11 cellular contexts compared by ENCODE assay signal in the genomic region with DNA sequence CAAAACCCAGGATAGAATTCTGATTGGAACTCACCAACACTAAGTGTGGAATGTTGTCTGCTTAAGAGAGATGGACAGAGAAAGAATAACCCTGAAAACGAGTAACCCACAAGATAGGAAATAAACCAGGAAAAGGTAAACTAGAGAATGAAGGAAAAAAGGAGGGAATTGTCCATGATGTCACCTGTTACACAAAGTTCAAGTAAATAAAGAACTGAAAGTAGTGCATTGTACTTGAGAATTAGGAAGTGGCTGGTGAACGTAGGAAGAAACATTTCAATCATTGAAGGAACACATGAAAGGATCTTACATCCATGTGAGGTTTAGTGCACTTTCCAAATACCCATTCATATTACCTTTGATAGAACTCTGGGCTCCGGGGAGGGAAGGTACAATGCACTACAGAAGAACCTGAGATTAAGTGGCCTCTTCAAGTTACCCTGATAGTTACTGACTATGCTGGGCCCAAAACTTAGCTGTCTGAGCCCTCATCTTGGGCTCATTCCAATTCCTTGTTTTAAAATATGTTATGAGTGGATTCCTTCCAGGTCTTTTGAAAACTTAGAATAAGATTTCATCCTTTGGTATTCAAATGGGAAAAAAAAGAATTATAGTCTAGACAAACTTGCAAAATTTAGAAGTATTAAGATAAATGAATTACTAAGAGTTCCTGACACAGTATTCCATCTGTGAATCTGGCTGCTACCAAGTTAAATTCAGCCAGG. TPM values are rescaled to one million over a fixed set of nuclear protein-coding genes. Genes with fewer than 3 reads are reported as not detected.
DNase-seq lines count a peak whose midpoint lies in the region; ATAC-seq and TF ChIP-seq lines count a peak whose summit lies in the region.
"Had no signal": no experiment of that assay in that cellular context is flagged by ENCODE, and none has a peak within 500 bp of the region (broad histone marks: within the 10 kb centered on the region; RNA-seq: fewer than 3 reads in every experiment).

No MANE protein-coding gene starts in this region.

- H3K4me1 Mint-ChIP-seq in activated CD4-positive, alpha-beta memory T cell treated with anti-CD3 and anti-CD28 coated beads, Interleukin-2, amount 10 ng/mL, durations not matched to agents 7 days and 5 days = peaks cover 27% of the 10 kb centered on the region
- peaks cover 28% of the 10 kb centered on the region for H3K4me1 Mint-ChIP-seq in activated CD4-positive, alpha-beta memory T cell treated with anti-CD3 and anti-CD28 coated beads for 36 hours (ENCODE audit: low read depth)
- peaks cover 16% of the 10 kb centered on the region for H3K4me1 Mint-ChIP-seq in activated naive CD8-positive, alpha-beta T cell treated with anti-CD3 and anti-CD28 coated beads, Interleukin-2, amount 10 ng/mL, durations not matched to agents 7 days and 5 days

- H3K27me3 Mint-ChIP-seq in activated CD4-positive, alpha-beta memory T cell treated with anti-CD3 and anti-CD28 coated beads, Interleukin-2, amount 10 ng/mL, durations not matched to agents 7 days and 5 days = peaks cover 24% of the 10 kb centered on the region
- no peaks in the 10 kb centered on the region for H3K27me3 Mint-ChIP-seq in activated CD4-positive, alpha-beta memory T cell treated with anti-CD3 and anti-CD28 coated beads for 36 hours
- peaks cover 6% of the 10 kb centered on the region for H3K27me3 Mint-ChIP-seq in activated naive CD8-positive, alpha-beta T cell treated with anti-CD3 and anti-CD28 coated beads, Interleukin-2, amount 10 ng/mL, durations not matched to agents 7 days and 5 days

- no peak for TF ChIP-seq POLR2A in testis (IDR thresholded peaks at IDR 0.05)

- no peak for ATAC-seq in activated naive CD8-positive, alpha-beta T cell treated with anti-CD3 and anti-CD28 coated beads, Interleukin-2, amount 10 ng/mL, durations not matched to agents 7 days and 5 days (ENCODE audit: low read depth)
- no peak for ATAC-seq in HG03571 (IDR thresholded peaks at IDR 0.05; ENCODE audit: unreplicated experiment)

- no peak overlapping the region for H3K27ac Mint-ChIP-seq in activated CD4-positive, alpha-beta memory T cell treated with anti-CD3 and anti-CD28 coated beads, Interleukin-2, amount 10 ng/mL, durations not matched to agents 7 days and 5 days
- H3K27ac Mint-ChIP-seq in activated CD4-positive, alpha-beta memory T cell treated with anti-CD3 and anti-CD28 coated beads for 36 hours = no peak overlapping the region
- H3K27ac Mint-ChIP-seq in activated naive CD8-positive, alpha-beta T cell treated with anti-CD3 and anti-CD28 coated beads, Interleukin-2, amount 10 ng/mL, durations not matched to agents 7 days and 5 days = no peak overlapping the region

- POLR2A ChIA-PET in activated CD4-positive, alpha-beta memory T cell treated with anti-CD3 and anti-CD28 coated beads, Interleukin-2, amount 10 ng/mL, durations not matched to agents 7 days and 5 days (lab: Charles Lee) = interaction anchor here (0.8 to 2.4 kb wide), 5 partner anchors 24 to 305 kb away, joined by 4 to 38 read pairs (median 6); a partner anchor contains a TSS
- POLR2A ChIA-PET in activated CD4-positive, alpha-beta memory T cell treated with anti-CD3 and anti-CD28 coated beads for 36 hours (lab: Charles Lee) = interaction anchor here (0.8 kb wide), 1 partner anchor 299 kb away, joined by 3 read pairs; no protein-coding TSS in a partner anchor
- POLR2A ChIA-PET in activated naive CD8-positive, alpha-beta T cell treated with anti-CD3 and anti-CD28 coated beads, Interleukin-2, amount 10 ng/mL, durations not matched to agents 7 days and 5 days (lab: Charles Lee) = interaction anchor here (0.7 to 1.5 kb wide), 3 partner anchors 250 to 302 kb away, joined by 3 to 16 read pairs (median 4); a partner anchor contains a TSS

- DNase-seq in activated CD4-positive, alpha-beta memory T cell treated with anti-CD3 and anti-CD28 coated beads, Interleukin-2, amount 10 ng/mL, durations not matched to agents 7 days and 5 days = no peak
- DNase-seq in activated CD4-positive, alpha-beta memory T cell treated with anti-CD3 and anti-CD28 coated beads for 36 hours = no peak
- no peak for DNase-seq in activated naive CD8-positive, alpha-beta T cell treated with anti-CD3 and anti-CD28 coated beads, Interleukin-2, amount 10 ng/mL, durations not matched to agents 7 days and 5 days
- DNase-seq in testis (no peak), glomerular visceral epithelial cell (ENCODE audit: extremely low spot score) (no peak), SW 1271 (lab: John Stamatoyannopoulos, UW) (no peak)
- DNase-seq: stimulated activated CD4-positive, alpha-beta T cell treated with anti-CD3 and anti-CD28 coated beads, Interleukin-2, amount 100 ng/mL, for 48 hours had no signal

- H3K36me3 ChIP-seq in liver (ENCODE audit: control insufficient read depth in 4 of 4, insufficient read depth in 3 of 4, low read depth in 1 of 4, low read length in 3 of 4) (no peaks in the 10 kb centered on the region), testis (ENCODE audit: low read depth, missing control alignments) (no peaks in the 10 kb centered on the region)

- intact Hi-C loops in activated CD4-positive, alpha-beta memory T cell treated with anti-CD3 and anti-CD28 coated beads for 36 hours (cut with micrococcal nuclease) = loop anchor here (1.0 kb wide), 2 partner anchors 19 to 300 kb away; a partner anchor contains a TSS
- intact Hi-C loops in testis (cut with DNase I; ENCODE audit: low total_unique reads) = no loop called here

- H3K9ac ChIP-seq in liver (ENCODE audit: low read depth in 1 of 2, low read length in 2 of 2) = peak overlapping the region in 1 of 2 donors; percentile 65

- peak overlapping the region; percentile 63 to 81 for H3K27ac ChIP-seq in liver (ENCODE audit: low read depth in 1 of 2, low read length in 2 of 2)
- peak overlapping the region; percentile 64 to 75 for H3K27ac ChIP-seq in testis

- peaks cover 0 to 23% (median 15%) of the 10 kb centered on the region in 4 donors for H3K4me1 ChIP-seq in liver (ENCODE audit: control insufficient read depth in 4 of 4, insufficient read depth in 4 of 4, low read length in 3 of 4)
- peaks cover 10% of the 10 kb centered on the region for H3K4me1 ChIP-seq in testis

- no peaks in the 10 kb centered on the region for H3K9me3 Mint-ChIP-seq in activated CD4-positive, alpha-beta memory T cell treated with anti-CD3 and anti-CD28 coated beads, Interleukin-2, amount 10 ng/mL, durations not matched to agents 7 days and 5 days
- H3K9me3 Mint-ChIP-seq in activated CD4-positive, alpha-beta memory T cell treated with anti-CD3 and anti-CD28 coated beads for 36 hours = no peaks in the 10 kb centered on the region
- no peaks in the 10 kb centered on the region for H3K9me3 Mint-ChIP-seq in activated naive CD8-positive, alpha-beta T cell treated with anti-CD3 and anti-CD28 coated beads, Interleukin-2, amount 10 ng/mL, durations not matched to agents 7 days and 5 days

- no peaks in the 10 kb centered on the region for H3K36me3 Mint-ChIP-seq in activated CD4-positive, alpha-beta memory T cell treated with anti-CD3 and anti-CD28 coated beads, Interleukin-2, amount 10 ng/mL, durations not matched to agents 7 days and 5 days (ENCODE audit: low read depth)
- H3K36me3 Mint-ChIP-seq in activated CD4-positive, alpha-beta memory T cell treated with anti-CD3 and anti-CD28 coated beads for 36 hours = no peaks in the 10 kb centered on the region
- peaks cover 1% of the 10 kb centered on the region for H3K36me3 Mint-ChIP-seq in activated naive CD8-positive, alpha-beta T cell treated with anti-CD3 and anti-CD28 coated beads, Interleukin-2, amount 10 ng/mL, durations not matched to agents 7 days and 5 days

- H3K9me3 ChIP-seq in liver (ENCODE audit: control insufficient read depth in 4 of 4, low read length in 3 of 4) = no peaks in the 10 kb centered on the region
- no peaks in the 10 kb centered on the region for H3K9me3 ChIP-seq in testis

- H3K27me3 ChIP-seq in liver (ENCODE audit: control insufficient read depth in 4 of 4, insufficient read depth in 4 of 4, low read length in 3 of 4) (no peaks in the 10 kb centered on the region), testis (no peaks in the 10 kb centered on the region)

- CTCF ChIA-PET in activated CD4-positive, alpha-beta memory T cell treated with anti-CD3 and anti-CD28 coated beads, Interleukin-2, amount 10 ng/mL, durations not matched to agents 7 days and 5 days (lab: Charles Lee) = interaction anchor here (1.1 to 1.7 kb wide), 6 partner anchors 13 to 309 kb away, joined by 3 to 16 read pairs (median 6); a partner anchor contains a TSS
- CTCF ChIA-PET in activated CD4-positive, alpha-beta memory T cell treated with anti-CD3 and anti-CD28 coated beads for 36 hours (lab: Charles Lee) = interaction anchor here (0.9 to 2.5 kb wide), 5 partner anchors 16 to 301 kb away, joined by 3 to 9 read pairs (median 5); a partner anchor contains a TSS

- peak overlapping the region; percentile 78 to 94 (median 92) for H3K4me3 ChIP-seq in liver (ENCODE audit: low read depth in 1 of 3, low read length in 3 of 3)
- H3K4me3 ChIP-seq in testis = peak overlapping the region in 1 of 2 donors; percentile 76

- TF ChIP-seq RAD21 in liver (IDR thresholded peaks at IDR 0.05) = no peak

- H3K4me3 Mint-ChIP-seq in activated CD4-positive, alpha-beta memory T cell treated with anti-CD3 and anti-CD28 coated beads, Interleukin-2, amount 10 ng/mL, durations not matched to agents 7 days and 5 days = peak overlapping the region; percentile 95
- no peak overlapping the region for H3K4me3 Mint-ChIP-seq in activated CD4-positive, alpha-beta memory T cell treated with anti-CD3 and anti-CD28 coated beads for 36 hours
- H3K4me3 Mint-ChIP-seq in activated naive CD8-positive, alpha-beta T cell treated with anti-CD3 and anti-CD28 coated beads, Interleukin-2, amount 10 ng/mL, durations not matched to agents 7 days and 5 days = peak overlapping the region; percentile 98

- WGBS in liver = 25% methylated on average over 3 of the region's 3 CpGs
- WGBS in testis, 2 donors = 35 to 46% methylated on average over 3 of the region's 3 CpGs

- TF ChIP-seq CTCF in liver (IDR thresholded peaks at IDR 0.05; ENCODE audit: low read depth, low read length, missing input control) = no peak
- TF ChIP-seq CTCF in testis (IDR thresholded peaks at IDR 0.05) = no peak

RNA-seq across cellular contexts. Expression of a gene that starts 1.1 kb away (rescaled TPM):
- total RNA-seq in activated CD4-positive, alpha-beta memory T cell treated with anti-CD3 and anti-CD28 coated beads, Interleukin-2, amount 10 ng/mL, durations not matched to agents 7 days and 5 days = 10 to 100 TPM; 19.9 to 20.2 TPM
- 10 to 100 TPM; 16.2 to 19.0 TPM for total RNA-seq in activated CD4-positive, alpha-beta memory T cell treated with anti-CD3 and anti-CD28 coated beads for 36 hours
- 10 to 100 TPM; 20.5 to 25.0 TPM for total RNA-seq in activated naive CD8-positive, alpha-beta T cell treated with anti-CD3 and anti-CD28 coated beads, Interleukin-2, amount 10 ng/mL, durations not matched to agents 7 days and 5 days
- total RNA-seq in liver = 10 to 100 TPM; 16.2 to 20.0 TPM
- polyA plus RNA-seq in liver = 10 to 100 TPM in 1 of 2 donors, 1 to 10 TPM in 1; 7.5 to 12.3 TPM
- total RNA-seq in testis = 10 to 100 TPM; 12.7 to 18.8 TPM
- polyA plus RNA-seq in testis (ENCODE audit: insufficient read depth, low read depth, low replicate concordance) = 16.2 TPM

RNA-seq across cellular contexts. Expression of a gene that starts 24.1 kb away (rescaled TPM):
- not detected for total RNA-seq in activated CD4-positive, alpha-beta memory T cell treated with anti-CD3 and anti-CD28 coated beads, Interleukin-2, amount 10 ng/mL, durations not matched to agents 7 days and 5 days
- not detected for total RNA-seq in activated CD4-positive, alpha-beta memory T cell treated with anti-CD3 and anti-CD28 coated beads for 36 hours
- not detected for total RNA-seq in activated naive CD8-positive, alpha-beta T cell treated with anti-CD3 and anti-CD28 coated beads, Interleukin-2, amount 10 ng/mL, durations not matched to agents 7 days and 5 days
- total RNA-seq in liver = not detected
- not detected for polyA plus RNA-seq in liver
- total RNA-seq in testis = under 1 TPM in 1 of 2 donors, not detected in 1; 0.39 TPM
- not detected for polyA plus RNA-seq in testis (ENCODE audit: insufficient read depth, low read depth, low replicate concordance)
- total RNA-seq: fibroblast of villous mesenchyme had no signal
- polyA plus RNA-seq: BJ had no signal

RNA-seq across cellular contexts. Expression of a gene that starts 38.5 kb away (rescaled TPM):
- not detected for total RNA-seq in activated CD4-positive, alpha-beta memory T cell treated with anti-CD3 and anti-CD28 coated beads, Interleukin-2, amount 10 ng/mL, durations not matched to agents 7 days and 5 days
- not detected for total RNA-seq in activated CD4-positive, alpha-beta memory T cell treated with anti-CD3 and anti-CD28 coated beads for 36 hours
- not detected for total RNA-seq in activated naive CD8-positive, alpha-beta T cell treated with anti-CD3 and anti-CD28 coated beads, Interleukin-2, amount 10 ng/mL, durations not matched to agents 7 days and 5 days
- not detected for total RNA-seq in liver
- not detected for polyA plus RNA-seq in liver
- not detected for total RNA-seq in testis
- polyA plus RNA-seq in testis (ENCODE audit: insufficient read depth, low read depth, low replicate concordance) = not detected
- total RNA-seq: fibroblast of villous mesenchyme had no signal
- polyA plus RNA-seq: BJ had no signal

RNA-seq across cellular contexts. Expression of a gene that starts 56.1 kb away (rescaled TPM):
- not detected for total RNA-seq in activated CD4-positive, alpha-beta memory T cell treated with anti-CD3 and anti-CD28 coated beads, Interleukin-2, amount 10 ng/mL, durations not matched to agents 7 days and 5 days
- total RNA-seq in activated CD4-positive, alpha-beta memory T cell treated with anti-CD3 and anti-CD28 coated beads for 36 hours = not detected
- total RNA-seq in activated naive CD8-positive, alpha-beta T cell treated with anti-CD3 and anti-CD28 coated beads, Interleukin-2, amount 10 ng/mL, durations not matched to agents 7 days and 5 days = not detected
- not detected for total RNA-seq in liver
- polyA plus RNA-seq in liver = not detected
- not detected for total RNA-seq in testis
- not detected for polyA plus RNA-seq in testis (ENCODE audit: insufficient read depth, low read depth, low replicate concordance)
- total RNA-seq: fibroblast of villous mesenchyme had no signal
- polyA plus RNA-seq: BJ had no signal
